14 cellular contexts compared by ENCODE assay signal in genomic region chr3:71702131-71703024, GRCh38. TPM values are rescaled to one million over a fixed set of nuclear protein-coding genes. Genes with fewer than 3 reads are reported as not detected.
DNase-seq lines count a peak whose midpoint lies in the region; ATAC-seq and TF ChIP-seq lines count a peak whose summit lies in the region.
"Had no signal": no experiment of that assay in that cellular context is flagged by ENCODE, and none has a peak within 500 bp of the region (broad histone marks: within the 10 kb centered on the region; RNA-seq: fewer than 3 reads in every experiment).

No MANE protein-coding gene starts in this region.

- DNase-seq in CD14-positive monocyte (ENCODE audit: low spot score) (no peak), right lobe of liver (no peak), HuH-7.5 (ENCODE audit: low spot score) (no peak), NCI-H146 treated with DMSO at 0.1 percent for 48 hours (lab: John Stamatoyannopoulos, UW; ENCODE audit: unreplicated experiment) (no peak), ascending aorta (ENCODE audit: low spot score in 2 of 2) (no peak)
- DNase-seq in activated T-helper 2 cell treated with anti-CD3 and anti-CD28 coated beads, Interferon-gamma antibody, Interleukin-2, Interleukin-4, amounts not matched to agents 10 μg/mL and 5 μg/mL and 100 μg/mL, durations not matched to agents 14 hours and 24 hours and 36 hours (ENCODE audit: low spot score) = peak; percentile 32
- DNase-seq: cortex of kidney, HFFc6, hippocampal formation, NCI-H187, tibial artery had no signal

- TF ChIP-seq POLR2A in right lobe of liver (IDR thresholded peaks at IDR 0.05) = no peak

- peaks cover 46% of the 10 kb centered on the region for H3K4me1 Mint-ChIP-seq in CD14-positive monocyte
- H3K4me1 Mint-ChIP-seq in activated T-helper 2 cell treated with anti-CD3 and anti-CD28 coated beads, Interferon-gamma antibody, Interleukin-2, Interleukin-4, amounts not matched to agents 10 μg/mL and 5 μg/mL and 100 μg/mL, durations not matched to agents 14 hours and 24 hours and 36 hours (ENCODE audit: low read depth) = peaks cover 48% of the 10 kb centered on the region

- H3K9me3 ChIP-seq in right lobe of liver (no peaks in the 10 kb centered on the region), ascending aorta (no peaks in the 10 kb centered on the region)
- H3K9me3 ChIP-seq: tibial artery had no signal

- H3K36me3 ChIP-seq in right lobe of liver = no peaks in the 10 kb centered on the region
- H3K36me3 ChIP-seq in ascending aorta = peaks cover 0 to 7% of the 10 kb centered on the region in 2 donors

- 51% methylated on average over 7 of the region's 7 CpGs for WGBS in right lobe of liver (ENCODE audit: insufficient coverage, low coverage, low lambda C conversion rate, missing lambda C conversion rate)

- peak overlapping the region in 4 of 7 donors; percentile 11 to 59 (median 28) for H3K27ac Mint-ChIP-seq in CD14-positive monocyte
- peak overlapping the region; percentile 89 for H3K27ac Mint-ChIP-seq in activated T-helper 2 cell treated with anti-CD3 and anti-CD28 coated beads, Interferon-gamma antibody, Interleukin-2, Interleukin-4, amounts not matched to agents 10 μg/mL and 5 μg/mL and 100 μg/mL, durations not matched to agents 14 hours and 24 hours and 36 hours
- H3K27ac Mint-ChIP-seq: HFFc6 had no signal

- peak; percentile 61 for ATAC-seq in GM21390 (IDR thresholded peaks at IDR 0.05; ENCODE audit: unreplicated experiment)
- ATAC-seq in right lobe of liver = peak; percentile 61 to 83 (median 77)
- ATAC-seq in GM18909 (IDR thresholded peaks at IDR 0.05; ENCODE audit: poor library complexity, unreplicated experiment) = no peak
- ATAC-seq: Right ventricle myocardium inferior had no signal

- no peaks in the 10 kb centered on the region for H3K9me3 Mint-ChIP-seq in CD14-positive monocyte
- no peaks in the 10 kb centered on the region for H3K9me3 Mint-ChIP-seq in activated T-helper 2 cell treated with anti-CD3 and anti-CD28 coated beads, Interferon-gamma antibody, Interleukin-2, Interleukin-4, amounts not matched to agents 10 μg/mL and 5 μg/mL and 100 μg/mL, durations not matched to agents 14 hours and 24 hours and 36 hours
- H3K9me3 Mint-ChIP-seq: HFFc6 had no signal

- TF ChIP-seq CTCF in CD14-positive monocyte (IDR thresholded peaks at IDR 0.05) (no peak), right lobe of liver (IDR thresholded peaks at IDR 0.05) (no peak), ascending aorta (IDR thresholded peaks at IDR 0.05) (no peak)

- no peaks in the 10 kb centered on the region for H3K27me3 Mint-ChIP-seq in CD14-positive monocyte (ENCODE audit: low read depth in 3 of 3)
- no peaks in the 10 kb centered on the region for H3K27me3 Mint-ChIP-seq in activated T-helper 2 cell treated with anti-CD3 and anti-CD28 coated beads, Interferon-gamma antibody, Interleukin-2, Interleukin-4, amounts not matched to agents 10 μg/mL and 5 μg/mL and 100 μg/mL, durations not matched to agents 14 hours and 24 hours and 36 hours (ENCODE audit: low read depth)

- peaks cover 67 to 87% of the 10 kb centered on the region in 2 donors for H3K36me3 Mint-ChIP-seq in CD14-positive monocyte
- peaks cover 55% of the 10 kb centered on the region for H3K36me3 Mint-ChIP-seq in activated T-helper 2 cell treated with anti-CD3 and anti-CD28 coated beads, Interferon-gamma antibody, Interleukin-2, Interleukin-4, amounts not matched to agents 10 μg/mL and 5 μg/mL and 100 μg/mL, durations not matched to agents 14 hours and 24 hours and 36 hours (ENCODE audit: low read depth)

- H3K4me1 ChIP-seq in right lobe of liver (no peaks in the 10 kb centered on the region), ascending aorta (no peaks in the 10 kb centered on the region)

- H3K27me3 ChIP-seq in right lobe of liver = no peaks in the 10 kb centered on the region
- H3K27me3 ChIP-seq in ascending aorta = no peaks in the 10 kb centered on the region
- H3K27me3 ChIP-seq: tibial artery had no signal

- intact Hi-C loops in CD14-positive monocyte (cut with micrococcal nuclease) = no loop called here
- intact Hi-C loops in activated T-helper 2 cell treated with anti-CD3 and anti-CD28 coated beads, Interferon-gamma antibody, Interleukin-2, Interleukin-4, amounts not matched to agents 10 μg/mL and 5 μg/mL and 100 μg/mL, durations not matched to agents 14 hours and 24 hours and 36 hours (cut with micrococcal nuclease) = loop anchor here (2.0 to 10.0 kb wide), 2 partner anchors 14 to 562 kb away; no protein-coding TSS in a partner anchor
- intact Hi-C loops in right lobe of liver (cut with DNase I) = no loop called here
- intact Hi-C loops in ascending aorta (cut with DNase I) = no loop called here

- H3K4me3 ChIP-seq in right lobe of liver (no peak overlapping the region), ascending aorta (no peak overlapping the region)
- H3K4me3 ChIP-seq: tibial artery had no signal

- H3K4me3 Mint-ChIP-seq in CD14-positive monocyte = no peak overlapping the region
- peak overlapping the region; percentile 35 for H3K4me3 Mint-ChIP-seq in activated T-helper 2 cell treated with anti-CD3 and anti-CD28 coated beads, Interferon-gamma antibody, Interleukin-2, Interleukin-4, amounts not matched to agents 10 μg/mL and 5 μg/mL and 100 μg/mL, durations not matched to agents 14 hours and 24 hours and 36 hours (ENCODE audit: low read depth)
- H3K4me3 Mint-ChIP-seq: HFFc6 had no signal

- H3K27ac ChIP-seq in right lobe of liver (peak overlapping the region in 1 of 3 donors; percentile 0), ascending aorta (no peak overlapping the region)
- H3K27ac ChIP-seq: tibial artery had no signal

RNA-seq across cellular contexts. Expression of gene EIF4E3, which starts 22.8 kb away (rescaled TPM):
- polyA plus RNA-seq in CD14-positive monocyte = 100 to 1,000 TPM in 1 of 2 donors, 10 to 100 TPM in 1; 58.6 to 111 TPM
- 17.3 and 17.9 TPM in 2 replicates for total RNA-seq in activated T-helper 2 cell treated with anti-CD3 and anti-CD28 coated beads, Interferon-gamma antibody, Interleukin-2, Interleukin-4, amounts not matched to agents 10 μg/mL and 5 μg/mL and 100 μg/mL, durations not matched to agents 14 hours and 24 hours and 36 hours
- total RNA-seq in right lobe of liver (10 to 100 TPM in 2 of 6 experiments, 1 to 10 TPM in 4; 6.4 to 12.2 (median 8.2) TPM), ascending aorta (4.4 TPM)

RNA-seq across cellular contexts. Expression of gene GPR27, which starts 51.3 kb away (rescaled TPM):
- 10 to 100 TPM in 1 of 2 donors, 1 to 10 TPM in 1; 6.6 to 19.6 TPM for polyA plus RNA-seq in CD14-positive monocyte
- total RNA-seq in activated T-helper 2 cell treated with anti-CD3 and anti-CD28 coated beads, Interferon-gamma antibody, Interleukin-2, Interleukin-4, amounts not matched to agents 10 μg/mL and 5 μg/mL and 100 μg/mL, durations not matched to agents 14 hours and 24 hours and 36 hours = 0.62 and 0.94 TPM in 2 replicates
- total RNA-seq in right lobe of liver (under 1 TPM in 5 of 6 experiments, not detected in 1; 0.09 to 0.37 (median 0.12) TPM), ascending aorta (2.4 TPM)
- total RNA-seq: HFFc6 had no signal
